ENCODE assay signal across 19 cellular contexts in genomic region chr21:16541366-16541765, GRCh38.
"Had no signal": no experiment of that assay in that cellular context is flagged by ENCODE, and none has a peak within 500 bp of the region (broad histone marks: within the 10 kb centered on the region; RNA-seq: fewer than 3 reads in every experiment).

No MANE protein-coding gene starts in this region.

- H3K27ac Mint-ChIP-seq: activated CD4-positive, alpha-beta T cell treated with anti-CD3 and anti-CD28 coated beads for 36 hours; activated naive CD4-positive, alpha-beta T cell treated with anti-CD3 and anti-CD28 coated beads, Interleukin-2, amount 50 U/mL, for 72 hours; activated T-cell treated with anti-CD3 and anti-CD28 coated beads, Interleukin-2, amount 50 U/mL, for 72 hours; natural killer cell treated with Interleukin-12 subunit alpha and Interleukin-12 subunit beta and Interleukin-15 and Interleukin-18, amount 100 ng/mL, for 72 hours had no signal

- H3K9me3 Mint-ChIP-seq: activated naive CD4-positive, alpha-beta T cell treated with anti-CD3 and anti-CD28 coated beads, Interleukin-2, amount 50 U/mL, for 72 hours had no signal

- H3K9me3 ChIP-seq: lower lobe of right lung, spleen, suprapubic skin, tibial artery, upper lobe of right lung had no signal

- H3K36me3 Mint-ChIP-seq: activated naive CD4-positive, alpha-beta T cell treated with anti-CD3 and anti-CD28 coated beads, Interleukin-2, amount 50 U/mL, for 72 hours had no signal

- H3K4me1 Mint-ChIP-seq: activated CD4-positive, alpha-beta T cell treated with anti-CD3 and anti-CD28 coated beads for 36 hours had no signal

- H3K4me3 ChIP-seq: left lung, lower lobe of right lung, spleen, suprapubic skin, tibial artery, upper lobe of right lung had no signal

- H3K27me3 ChIP-seq: foreskin keratinocyte, left lung, spleen, suprapubic skin, tibial artery, upper lobe of right lung had no signal

- H3K36me3 ChIP-seq: left lung, lower lobe of right lung, spleen, suprapubic skin, tibial artery, upper lobe of right lung had no signal

- H3K4me3 Mint-ChIP-seq: activated CD4-positive, alpha-beta T cell treated with anti-CD3 and anti-CD28 coated beads for 36 hours; activated T-cell treated with anti-CD3 and anti-CD28 coated beads, Interleukin-2, amount 50 U/mL, for 72 hours; natural killer cell treated with Interleukin-12 subunit alpha and Interleukin-12 subunit beta and Interleukin-15 and Interleukin-18, amount 100 ng/mL, for 72 hours had no signal

- FAIRE-seq: islet of Langerhans had no signal

- DNase-seq: activated CD4-positive, alpha-beta T cell treated with anti-CD3 and anti-CD28 coated beads for 36 hours; activated CD4-positive, CD25-positive, alpha-beta regulatory T cell; activated naive CD4-positive, alpha-beta T cell; activated T-cell treated with anti-CD3 and anti-CD28 coated beads for 4 hours; activated T-cell treated with anti-CD3 and anti-CD28 coated beads, Interleukin-2, amount 50 U/mL, for 72 hours; cortex of kidney; foreskin keratinocyte; left lung; lower lobe of right lung; mesenchymal stem cell; right cardiac atrium; spleen; stimulated activated naive CD4-positive, alpha-beta T cell; tibial artery; upper lobe of right lung had no signal

- H3K27me3 Mint-ChIP-seq: activated CD4-positive, alpha-beta T cell treated with anti-CD3 and anti-CD28 coated beads for 36 hours; natural killer cell treated with Interleukin-12 subunit alpha and Interleukin-12 subunit beta and Interleukin-15 and Interleukin-18, amount 100 ng/mL, for 72 hours had no signal

- H3K4me1 ChIP-seq: left lung, lower lobe of right lung, spleen, tibial artery, upper lobe of right lung had no signal

- H3K27ac ChIP-seq: foreskin keratinocyte, left lung, lower lobe of right lung, spleen, suprapubic skin, tibial artery, upper lobe of right lung had no signal
